8 cellular contexts compared by ENCODE assay signal in genomic region chr1:226940029-226940805, GRCh38. TPM values are rescaled to one million over a fixed set of nuclear protein-coding genes. Genes with fewer than 3 reads are reported as not detected.
DNase-seq lines count a peak whose midpoint lies in the region; ATAC-seq, FAIRE-seq and TF ChIP-seq lines count a peak whose summit lies in the region.

Gene COQ8A (plus strand): TSS chr1:226940294. CDS start chr1:226961386, 21,092 bp downstream.

- H3K27ac Mint-ChIP-seq in activated CD4-positive, alpha-beta T cell treated with anti-CD3 and anti-CD28 coated beads for 36 hours = peak within 1 kb of the TSS; percentile 96
- H3K27ac Mint-ChIP-seq in chondrocyte (ENCODE audit: unreplicated experiment) = peak within 1 kb of the TSS; percentile 95

- dilution Hi-C loops in keratinocyte (cut with MboI; ENCODE audit: extremely low pct_ligation_motif_present, low sequenced_read_pairs) = no loop called here

- TF ChIP-seq CTCF in AG10803 (conservative IDR thresholded peaks at IDR 0.05; ENCODE audit: low read length) (no peak), chondrocyte (IDR thresholded peaks at IDR 0.05) (peak; percentile 11), keratinocyte (optimal IDR thresholded peaks at IDR 0.05 in 1 of 3, IDR thresholded peaks at IDR 0.05 in 1 of 3, conservative IDR thresholded peaks at IDR 0.05 in 1 of 3; ENCODE audit: extremely low read depth in 1 of 3, insufficient read depth in 2 of 3, low read length in 3 of 3) (no peak)

- H3K79me2 ChIP-seq in keratinocyte (ENCODE audit: control insufficient read depth, insufficient read depth, low read length) = no peaks in the 10 kb centered on the region

- POLR2A ChIA-PET in activated CD4-positive, alpha-beta T cell treated with anti-CD3 and anti-CD28 coated beads for 36 hours (lab: Charles Lee) = interaction anchor here (0.7 to 2.1 kb wide), 2 partner anchors 57 to 878 kb away, joined by 4 to 12 read pairs; partner anchors contain the start of gene H3-3A

- no peaks in the 10 kb centered on the region for H3K36me3 ChIP-seq in keratinocyte (ENCODE audit: control insufficient read depth in 2 of 2, extremely low read depth in 1 of 2, insufficient read depth in 2 of 2, low read length in 2 of 2)

- peak; percentile 83 for FAIRE-seq in keratinocyte (lab: Jason Lieb, UNC)

- H3K9me1 ChIP-seq in keratinocyte (ENCODE audit: control insufficient read depth, extremely low read depth, insufficient read depth, low read length) = no peaks in the 10 kb centered on the region

- H3K27ac ChIP-seq in keratinocyte (ENCODE audit: control insufficient read depth, insufficient read depth, low read length) = peak within 1 kb of the TSS; percentile 85

- peak within 1 kb of the TSS; percentile 82 for H3K4me3 Mint-ChIP-seq in activated CD4-positive, alpha-beta T cell treated with anti-CD3 and anti-CD28 coated beads for 36 hours
- H3K4me3 Mint-ChIP-seq in chondrocyte (ENCODE audit: unreplicated experiment) = peak within 1 kb of the TSS; percentile 80

- CTCF ChIA-PET in activated CD4-positive, alpha-beta T cell treated with anti-CD3 and anti-CD28 coated beads for 36 hours (lab: Charles Lee) = no interaction called here

- peak; percentile 95 for ATAC-seq in HG03457 (IDR thresholded peaks at IDR 0.05; ENCODE audit: unreplicated experiment)
- ATAC-seq in activated CD4-positive, alpha-beta T cell treated with anti-CD3 and anti-CD28 coated beads for 36 hours = peak; percentile 97

- no peaks in the 10 kb centered on the region for H3K27me3 Mint-ChIP-seq in activated CD4-positive, alpha-beta T cell treated with anti-CD3 and anti-CD28 coated beads for 36 hours
- no peaks in the 10 kb centered on the region for H3K27me3 Mint-ChIP-seq in chondrocyte (ENCODE audit: low read depth)

- peak within 1 kb of the TSS; percentile 80 for H3K4me3 ChIP-seq in AG10803 (ENCODE audit: low read length)
- H3K4me3 ChIP-seq in keratinocyte (ENCODE audit: control insufficient read depth in 2 of 3, extremely low read depth in 1 of 3, insufficient read depth in 2 of 3, low read depth in 1 of 3, low read length in 3 of 3) = peak within 1 kb of the TSS; percentile 48 to 77 (median 73)

- no peaks in the 10 kb centered on the region for H4K20me1 ChIP-seq in keratinocyte (ENCODE audit: control insufficient read depth, extremely low read depth, insufficient read depth, low read length)

- peaks cover 53% of the 10 kb centered on the region for H3K4me1 Mint-ChIP-seq in activated CD4-positive, alpha-beta T cell treated with anti-CD3 and anti-CD28 coated beads for 36 hours
- peaks cover 19% of the 10 kb centered on the region for H3K4me1 Mint-ChIP-seq in chondrocyte (ENCODE audit: low read depth)

- H3K4me1 ChIP-seq in keratinocyte (ENCODE audit: control insufficient read depth, extremely low read depth, insufficient read depth, low read length) = peaks cover 16% of the 10 kb centered on the region

- peaks cover 5% of the 10 kb centered on the region for H3K9me3 Mint-ChIP-seq in activated CD4-positive, alpha-beta T cell treated with anti-CD3 and anti-CD28 coated beads for 36 hours (ENCODE audit: low read depth)
- peaks cover 4% of the 10 kb centered on the region for H3K9me3 Mint-ChIP-seq in chondrocyte (ENCODE audit: low read depth)

- intact Hi-C loops in activated CD4-positive, alpha-beta T cell treated with anti-CD3 and anti-CD28 coated beads for 36 hours (cut with DNase I, micrococcal nuclease) = loop anchor here in 1 of 2 experiments (1.0 to 5.0 kb wide), 9 partner anchors 50 to 1142 kb away; partner anchors contain the start of genes ARF1, CDC42BPA, ITPKB and PARP1

- H3K27me3 ChIP-seq in keratinocyte (ENCODE audit: control insufficient read depth, extremely low read depth, insufficient read depth, low read length) = peaks cover 3% of the 10 kb centered on the region

- DNase-seq in AG10803 (ENCODE audit: low read depth) = peak; percentile 99
- peak; percentile 92 for DNase-seq in GM19240 (ENCODE audit: insufficient read length, low spot score)
- peak; percentile 97 to 99 for DNase-seq in NCI-H524 (lab: John Stamatoyannopoulos, UW)
- peak; percentile 100 for DNase-seq in activated CD4-positive, alpha-beta T cell treated with anti-CD3 and anti-CD28 coated beads for 36 hours
- peak; percentile 100 for DNase-seq in chondrocyte (ENCODE audit: low spot score)
- peak; percentile 97 for DNase-seq in keratinocyte (ENCODE audit: low read depth, low spot score)
- DNase-seq in stimulated activated CD4-positive, alpha-beta T cell treated with anti-CD3 and anti-CD28 coated beads, Interleukin-12 subunit alpha, Interleukin-12 subunit beta, amount 100 ng/mL, for 48 hours (ENCODE audit: low read depth in 2 of 3, low spot score in 1 of 3) = peak; percentile 91 to 99 (median 98)

- H2AFZ ChIP-seq in keratinocyte (ENCODE audit: control insufficient read depth, low read length) = peak within 1 kb of the TSS; percentile 93

- peak within 1 kb of the TSS; percentile 95 for H3K4me2 ChIP-seq in keratinocyte (ENCODE audit: control insufficient read depth, extremely low read depth, insufficient read depth, low read depth, low read length)

- no peaks in the 10 kb centered on the region for H3K9me3 ChIP-seq in keratinocyte (ENCODE audit: control insufficient read depth, low read depth, low read length)

- peaks cover 4% of the 10 kb centered on the region for H3K36me3 Mint-ChIP-seq in activated CD4-positive, alpha-beta T cell treated with anti-CD3 and anti-CD28 coated beads for 36 hours (ENCODE audit: low read depth)
- H3K36me3 Mint-ChIP-seq in chondrocyte (ENCODE audit: low read depth) = peaks cover 4% of the 10 kb centered on the region

- peak within 1 kb of the TSS; percentile 86 for H3K9ac ChIP-seq in keratinocyte (ENCODE audit: control insufficient read depth, extremely low read depth, insufficient read depth, low read length)

RNA-seq across cellular contexts. Expression of gene COQ8A, which starts in this region (rescaled TPM):
- total RNA-seq in activated CD4-positive, alpha-beta T cell treated with anti-CD3 and anti-CD28 coated beads for 36 hours = 10 to 100 TPM; 21.3 to 26.9 TPM
- total RNA-seq in chondrocyte = 6.6 to 10.2 TPM (median 7.4 TPM) in 3 replicates
- polyA plus RNA-seq in keratinocyte = 2.6 to 3.8 TPM (median 2.9 TPM) in 3 replicates
- polyA plus RNA-seq in keratinocyte (2011; ENCODE audit: low read depth) = 4.6 TPM
- polyA plus RNA-seq in keratinocyte (2011; cell fraction: cytosol; rRNA removed) = 2.0 and 2.2 TPM in 2 replicates
- polyA plus RNA-seq in keratinocyte (2011; cell fraction: nucleus; rRNA removed) = 8.8 and 9.3 TPM in 2 replicates
- 2.8 and 7.3 TPM in 2 replicates for polyA plus RNA-seq in keratinocyte (2012; ENCODE audit: low replicate concordance)
- polyA minus RNA-seq in keratinocyte = 2.3 to 4.5 TPM (median 2.9 TPM) in 3 replicates
- polyA minus RNA-seq in keratinocyte (2011; cell fraction: cytosol; rRNA and poly(A)+ RNA removed) = 2.3 TPM
- polyA minus RNA-seq in keratinocyte (2011; cell fraction: nucleus; rRNA and poly(A)+ RNA removed) = 2.6 and 3.8 TPM in 2 replicates

Comparison
In these comparisons a context has a peak if more than half of its experiments do, and no peak if none do; other contexts are left out.
1. Peak in every context shown above with its lines: DNase-seq, ATAC-seq, H3K4me3 ChIP-seq and H3K27ac ChIP-seq.